ENCODE assay signal across 17 cellular contexts in the genomic region with DNA sequence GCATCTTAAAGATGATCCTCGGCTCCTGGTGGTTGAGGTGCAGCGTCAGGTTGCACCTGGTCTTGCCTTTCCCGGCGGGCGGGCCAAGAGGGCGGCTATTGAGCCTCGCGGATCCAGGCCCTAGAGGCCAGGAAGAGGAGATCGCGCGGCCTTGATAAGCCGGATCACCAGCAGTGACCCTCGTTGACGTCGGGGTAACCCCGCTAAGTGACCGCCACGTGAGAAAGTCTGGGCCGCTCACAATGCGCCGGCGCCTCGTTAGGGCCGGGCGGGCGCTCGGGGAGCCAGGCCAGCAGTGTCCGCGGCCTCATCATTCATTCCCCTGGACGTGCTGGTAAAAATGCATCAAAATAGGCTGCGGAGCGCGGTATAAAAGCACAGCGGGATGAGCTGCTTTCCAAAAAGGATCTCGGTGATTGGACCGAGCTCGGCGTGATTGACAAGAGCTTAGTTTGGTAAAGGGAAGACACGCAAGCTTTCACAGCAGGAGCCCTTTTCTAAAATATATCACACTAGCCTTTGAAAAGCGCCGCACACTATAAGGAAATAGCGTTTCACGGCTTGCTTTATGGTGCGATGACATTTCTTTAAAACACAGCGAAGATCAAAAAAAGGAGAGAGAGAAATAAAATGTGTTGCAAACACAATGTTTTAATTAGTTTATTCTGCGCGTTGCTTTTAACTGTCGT. TPM values are rescaled to one million over a fixed set of nuclear protein-coding genes. Genes with fewer than 3 reads are reported as not detected.
DNase-seq lines count a peak whose midpoint lies in the region; ATAC-seq and TF ChIP-seq lines count a peak whose summit lies in the region.
"Had no signal": no experiment of that assay in that cellular context is flagged by ENCODE, and none has a peak within 500 bp of the region (broad histone marks: within the 10 kb centered on the region; RNA-seq: fewer than 3 reads in every experiment).

No MANE protein-coding gene starts in this region.

- H3K36me3 Mint-ChIP-seq in activated T-cell treated with anti-CD3 and anti-CD28 coated beads, Interleukin-2, amount 50 U/mL, for 4 hours (ENCODE audit: insufficient read depth): no peaks in the 10 kb centered on the region
- H3K36me3 Mint-ChIP-seq: CD4-positive, CD25-positive, alpha-beta regulatory T cell had no signal

- no peak for TF ChIP-seq CTCF in astrocyte of the spinal cord (IDR thresholded peaks at IDR 0.05; ENCODE audit: low read depth, low read length)
- TF ChIP-seq CTCF in sigmoid colon (IDR thresholded peaks at IDR 0.05): no peak

- TF ChIP-seq EP300 in sigmoid colon (IDR thresholded peaks at IDR 0.05): no peak

- peak overlapping the region; percentile 21 for H3K4me3 Mint-ChIP-seq in activated T-cell treated with anti-CD3 and anti-CD28 coated beads, Interleukin-2, amount 50 U/mL, for 4 hours
- H3K4me3 Mint-ChIP-seq: CD4-positive, CD25-positive, alpha-beta regulatory T cell had no signal

- intact Hi-C loops in sigmoid colon (cut with DNase I): no loop called here
- intact Hi-C loops in head of caudate nucleus (cut with DNase I): no loop called here

- no peak for ATAC-seq in activated T-cell treated with anti-CD3 and anti-CD28 coated beads, Interleukin-2, amount 50 U/mL, for 4 hours

- peaks cover 42 to 74% (median 50%) of the 10 kb centered on the region in 3 donors for H3K27me3 ChIP-seq in sigmoid colon

- peaks cover 0 to 17% (median 9%) of the 10 kb centered on the region in 4 donors for H3K4me1 ChIP-seq in sigmoid colon
- H3K4me1 ChIP-seq: transverse colon had no signal

- peaks cover 46% of the 10 kb centered on the region for H3K27me3 Mint-ChIP-seq in activated T-cell treated with anti-CD3 and anti-CD28 coated beads, Interleukin-2, amount 50 U/mL, for 4 hours (ENCODE audit: low read depth)

- no peak overlapping the region for H3K27ac ChIP-seq in sigmoid colon
- H3K27ac ChIP-seq: transverse colon had no signal

- in situ Hi-C loops in astrocyte of the spinal cord (cut with HindIII; ENCODE audit: low sequenced_read_pairs): no loop called here

- peaks cover 15% of the 10 kb centered on the region for H3K9me3 ChIP-seq in iPS-18c (ENCODE audit: control insufficient read depth, insufficient read depth, low read length)
- H3K9me3 ChIP-seq in sigmoid colon: no peaks in the 10 kb centered on the region
- H3K9me3 ChIP-seq: transverse colon had no signal

- H3K4me3 ChIP-seq in astrocyte of the spinal cord (ENCODE audit: low read depth, low read length) (peak overlapping the region; percentile 38), iPS-18c (ENCODE audit: insufficient read depth, low read depth, low read length) (peak overlapping the region; percentile 43), sigmoid colon (peak overlapping the region in 3 of 4 donors; percentile 11 to 21 (median 18))

- no peaks in the 10 kb centered on the region for H3K9me3 Mint-ChIP-seq in activated T-cell treated with anti-CD3 and anti-CD28 coated beads, Interleukin-2, amount 50 U/mL, for 4 hours
- H3K9me3 Mint-ChIP-seq: CD4-positive, CD25-positive, alpha-beta regulatory T cell had no signal

- 6 to 16% methylated on average over 48 of the region's 48 CpGs for WGBS in sigmoid colon, 2 donors

- no peaks in the 10 kb centered on the region for H3K36me3 ChIP-seq in sigmoid colon
- H3K36me3 ChIP-seq: transverse colon had no signal

- DNase-seq in activated T-cell treated with anti-CD3 and anti-CD28 coated beads, Interleukin-2, amount 50 U/mL, for 4 hours: no peak
- no peak for DNase-seq in activated T-cell treated with anti-CD3 and anti-CD28 coated beads, Interleukin-2, amount 50 U/mL, for 1 hour
- no peak for DNase-seq in astrocyte of the spinal cord (ENCODE audit: low read depth, low spot score)
- no peak for DNase-seq in sigmoid colon
- no peak for DNase-seq in middle frontal gyrus (ENCODE audit: extremely low spot score, low spot score)
- no peak for DNase-seq in head of caudate nucleus
- no peak for DNase-seq in cerebellar nuclear complex (lab: John Stamatoyannopoulos, UW)
- DNase-seq: activated gamma-delta T cell treated with Interleukin-2 at 50 U/mL for 16 hours; CD4-positive, CD25-positive, alpha-beta regulatory T cell; NCI-H1417; NCI-H510A; stimulated activated CD4-positive, alpha-beta T cell treated with anti-CD3 and anti-CD28 coated beads, Interleukin-2, amount 100 ng/mL, for 48 hours; stimulated activated CD8-positive, alpha-beta memory T cell treated with anti-CD3 and anti-CD28 coated beads, Interleukin-4, amount 100 ng/mL, for 48 hours; transverse colon had no signal

- TF ChIP-seq POLR2A in sigmoid colon (IDR thresholded peaks at IDR 0.05): no peak

- H3K4me1 Mint-ChIP-seq in activated T-cell treated with anti-CD3 and anti-CD28 coated beads, Interleukin-2, amount 50 U/mL, for 4 hours (ENCODE audit: low read depth): peaks cover 9% of the 10 kb centered on the region

RNA-seq across cellular contexts. Expression of a gene that starts 15.9 kb away (rescaled TPM):
- not detected for total RNA-seq in activated T-cell treated with anti-CD3 and anti-CD28 coated beads, Interleukin-2, amount 50 U/mL, for 4 hours
- not detected for total RNA-seq in sigmoid colon
- not detected for polyA plus RNA-seq in sigmoid colon
- total RNA-seq: CD4-positive, CD25-positive, alpha-beta regulatory T cell; glomerular endothelial cell; renal cortical epithelial cell; transverse colon had no signal
- polyA plus RNA-seq: CD4-positive, CD25-positive, alpha-beta regulatory T cell had no signal
